Comparison of ENCODE assay signal across 8 cellular contexts in the genomic region with DNA sequence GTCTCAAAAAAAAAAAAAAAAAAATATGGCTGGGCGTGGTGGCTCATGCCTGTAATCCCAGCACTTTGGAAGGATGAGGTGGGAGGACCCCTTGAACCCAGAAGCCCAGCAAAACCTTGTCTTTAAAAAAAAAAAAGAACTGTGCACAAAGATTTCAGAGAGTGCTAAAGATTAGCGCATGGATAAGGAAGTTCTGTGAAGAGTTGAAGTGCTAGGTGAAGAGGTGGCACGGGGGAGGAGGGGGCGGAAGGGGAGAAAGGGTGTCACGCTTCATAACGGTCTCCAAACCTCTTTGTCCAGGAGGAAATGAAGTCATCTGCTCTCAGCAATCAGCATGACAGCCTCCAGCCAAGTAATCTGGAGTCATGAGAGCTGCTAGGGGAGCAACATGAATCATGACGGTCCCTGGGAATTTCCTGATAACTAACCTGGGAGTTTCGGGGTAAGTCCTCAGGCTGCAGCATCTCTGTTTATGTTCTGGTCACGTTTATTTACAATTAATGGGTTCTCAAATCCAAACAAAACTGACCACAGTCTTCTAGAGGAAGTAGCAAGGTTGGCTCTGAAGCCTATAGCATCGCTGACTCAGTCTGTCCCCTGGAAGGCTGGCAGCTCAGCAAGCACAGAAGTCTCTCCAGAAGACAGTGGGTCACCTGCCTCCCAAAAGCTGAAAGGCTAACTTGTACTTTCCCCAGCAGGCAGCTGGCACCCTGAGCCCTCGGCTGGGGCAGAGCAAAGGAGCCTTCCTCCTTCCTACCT. TPM values are rescaled to one million over a fixed set of nuclear protein-coding genes. Genes with fewer than 3 reads are reported as not detected.
DNase-seq lines count a peak whose midpoint lies in the region; ATAC-seq and TF ChIP-seq lines count a peak whose summit lies in the region.

No MANE protein-coding gene starts in this region.

- DNase-seq in EL: peak; percentile 100
- DNase-seq in HEK293T (ENCODE audit: extremely low spot score): peak; percentile 43
- DNase-seq in PC-9: peak; percentile 77 to 100
- DNase-seq in activated effector memory CD4-positive, alpha-beta T cell treated with anti-CD3 and anti-CD28 coated beads, Interleukin-2, amount 50 U/mL, for 16 hours: peak; percentile 85
- peak; percentile 85 for DNase-seq in hepatic stellate cell (ENCODE audit: low spot score)
- peak in 2 of 3 donors; percentile 33 to 40 for DNase-seq in stimulated activated CD4-positive, alpha-beta T cell treated with anti-CD3 and anti-CD28 coated beads, TNF-alpha, amount 100 ng/mL, for 48 hours (ENCODE audit: low read depth in 3 of 3)
- DNase-seq in NCI-H345 treated with DMSO at 0.1 percent for 48 hours (lab: John Stamatoyannopoulos, UW; ENCODE audit: unreplicated experiment): no peak

- POLR2A ChIA-PET in HEK293T (lab: Yijun Ruan, JAX) (interaction anchor here (1.0 kb wide), 1 partner anchor 20 kb away, joined by 4 read pairs; no protein-coding TSS in a partner anchor), PC-9 (lab: Charles Lee; ENCODE audit: unreplicated experiment) (interaction anchor here (0.5 to 1.3 kb wide), 2 partner anchors 21 to 29 kb away, joined by 4 to 19 read pairs; no protein-coding TSS in a partner anchor)

- H2AFZ ChIP-seq in PC-9: no peak overlapping the region

- no TSS peak for BruUV-seq in PC-9 (replicated peaks; lab: Mats Ljungman, UMichigan)

- peak overlapping the region; percentile 97 for H3K27ac ChIP-seq in PC-9

- no peak for ATAC-seq in GM21367 (IDR thresholded peaks at IDR 0.05; ENCODE audit: unreplicated experiment)

- peak overlapping the region; percentile 85; the same call in 1 of the 2 replicates for H3K4me3 ChIP-seq in PC-9

- H3K9me2 ChIP-seq in PC-9 (ENCODE audit: insufficient read depth): no peaks in the 10 kb centered on the region

- H3K9me3 ChIP-seq in PC-9 (ENCODE audit: insufficient read depth, low read depth): no peaks in the 10 kb centered on the region

- peaks cover 42% of the 10 kb centered on the region for H3K79me2 ChIP-seq in PC-9 (ENCODE audit: low read depth)

- no peaks in the 10 kb centered on the region for H4K20me1 ChIP-seq in PC-9 (ENCODE audit: insufficient read depth)

- H3K4me1 ChIP-seq in PC-9 (replicated peaks; ENCODE audit: insufficient read depth): peaks cover 85% of the 10 kb centered on the region

- TF ChIP-seq CTCF in PC-9 (conservative IDR thresholded peaks at IDR 0.05): no peak

- H3K36me3 ChIP-seq in PC-9 (ENCODE audit: low read depth): peaks cover 22% of the 10 kb centered on the region

- CTCF ChIA-PET in HEK293T (lab: Yijun Ruan, JAX): no interaction called here
- CTCF ChIA-PET in PC-9 (lab: Charles Lee): interaction anchor here (0.8 to 1.0 kb wide), 2 partner anchors 22 to 23 kb away, joined by 3 read pairs; no protein-coding TSS in a partner anchor

- peaks cover 60% of the 10 kb centered on the region for H3F3A ChIP-seq in PC-9 (ENCODE audit: insufficient read depth, low read depth)

- intact Hi-C loops in PC-9 (cut with micrococcal nuclease; ENCODE audit: unreplicated experiment): loop anchor here (1.0 kb wide), 2 partner anchors 23 to 37 kb away; no protein-coding TSS in a partner anchor

- H3K4me2 ChIP-seq in PC-9: peak overlapping the region; percentile 88

- no peaks in the 10 kb centered on the region for H3K27me3 ChIP-seq in PC-9 (ENCODE audit: insufficient read depth, low read depth)

TF ChIP-seq in HEK293T, 16 proteins besides CTCF, POLR2A, EP300 and RAD21:
- TF ChIP-seq BHLHE40 (IDR thresholded peaks at IDR 0.05; ENCODE audit: borderline replicate concordance) (no peak), TARDBP (IDR thresholded peaks at IDR 0.05) (no peak), FOXA1 (IDR thresholded peaks at IDR 0.05) (no peak), HDGF (IDR thresholded peaks at IDR 0.05; ENCODE audit: borderline replicate concordance) (no peak), FOXK2 (IDR thresholded peaks at IDR 0.05) (no peak), FOXM1 (IDR thresholded peaks at IDR 0.05; ENCODE audit: borderline replicate concordance) (no peak), ZNF384 (IDR thresholded peaks at IDR 0.05) (peak; percentile 92), CTBP1 (IDR thresholded peaks at IDR 0.05; ENCODE audit: borderline replicate concordance) (no peak), ARNT (IDR thresholded peaks at IDR 0.05) (no peak), L3MBTL2 (conservative IDR thresholded peaks at IDR 0.05) (no peak), LEF1 (IDR thresholded peaks at IDR 0.05; ENCODE audit: borderline replicate concordance) (no peak), SP1 (IDR thresholded peaks at IDR 0.05) (no peak), NFRKB (IDR thresholded peaks at IDR 0.05) (no peak)
- TF ChIP-seq, protein P1, sequence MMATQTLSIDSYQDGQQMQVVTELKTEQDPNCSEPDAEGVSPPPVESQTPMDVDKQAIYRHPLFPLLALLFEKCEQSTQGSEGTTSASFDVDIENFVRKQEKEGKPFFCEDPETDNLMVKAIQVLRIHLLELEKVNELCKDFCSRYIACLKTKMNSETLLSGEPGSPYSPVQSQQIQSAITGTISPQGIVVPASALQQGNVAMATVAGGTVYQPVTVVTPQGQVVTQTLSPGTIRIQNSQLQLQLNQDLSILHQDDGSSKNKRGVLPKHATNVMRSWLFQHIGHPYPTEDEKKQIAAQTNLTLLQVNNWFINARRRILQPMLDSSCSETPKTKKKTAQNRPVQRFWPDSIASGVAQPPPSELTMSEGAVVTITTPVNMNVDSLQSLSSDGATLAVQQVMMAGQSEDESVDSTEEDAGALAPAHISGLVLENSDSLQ (IDR thresholded peaks at IDR 0.05): peak; percentile 70

RNA-seq across cellular contexts. Expression of a gene that starts 1.9 kb away (rescaled TPM):
- 90.3 and 94.9 TPM in 2 replicates for total RNA-seq in PC-9 (2021)

RNA-seq across cellular contexts. Expression of a gene that starts 34.7 kb away (rescaled TPM):
- 125 and 147 TPM in 2 replicates for total RNA-seq in PC-9 (2021)
